8 cellular contexts compared by ENCODE assay signal in the genomic region with DNA sequence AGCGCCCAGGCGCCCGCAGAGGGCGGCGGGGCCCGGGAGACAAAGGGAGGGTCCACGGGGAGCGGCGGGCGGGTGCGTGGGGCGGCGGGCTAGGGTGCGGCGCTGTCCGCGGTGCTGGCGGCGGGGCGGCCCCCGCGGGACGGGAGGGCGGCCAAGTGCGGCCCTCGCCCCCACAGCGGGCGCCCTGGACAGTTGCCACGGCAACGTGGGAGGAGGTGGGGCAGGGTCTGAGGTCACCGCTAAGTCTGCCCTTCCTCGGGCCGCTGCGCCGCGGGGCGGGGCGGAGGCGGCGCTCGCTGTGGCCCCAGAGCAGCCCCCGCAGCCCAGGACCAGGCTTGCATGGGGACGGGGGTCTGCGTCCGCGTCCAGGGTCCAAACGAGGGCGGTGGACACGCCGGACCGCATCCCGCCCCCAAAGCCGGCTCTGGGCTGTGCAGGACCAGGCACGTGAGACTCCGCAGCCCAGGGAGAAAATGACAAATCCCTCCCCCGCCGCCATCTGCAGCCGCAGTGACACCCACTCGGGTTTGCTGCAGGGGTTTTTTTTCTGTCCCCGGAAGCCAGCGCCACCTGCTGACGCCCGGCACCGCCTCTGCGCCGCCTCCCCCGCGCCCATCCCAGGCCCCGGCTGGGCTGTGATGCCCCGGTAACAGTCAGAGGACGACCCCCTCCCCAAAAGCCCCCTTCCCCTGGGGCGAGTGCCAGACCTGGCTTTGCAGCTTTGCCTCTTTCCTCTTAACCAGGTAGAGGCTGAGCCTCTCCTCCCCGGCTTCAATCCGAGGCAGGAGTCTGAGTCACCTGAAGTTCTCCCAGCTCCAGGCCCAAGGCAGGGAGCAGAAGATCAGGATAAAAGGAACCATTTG. TPM values are rescaled to one million over a fixed set of nuclear protein-coding genes. Genes with fewer than 3 reads are reported as not detected.
DNase-seq lines count a peak whose midpoint lies in the region; ATAC-seq and TF ChIP-seq lines count a peak whose summit lies in the region.

No MANE protein-coding gene starts in this region.

- no peaks in the 10 kb centered on the region for H3K9me1 ChIP-seq in IMR-90 (ENCODE audit: insufficient read depth, low read length)

- peaks cover 10% of the 10 kb centered on the region for H3K4me1 Mint-ChIP-seq in T-helper 17 cell

- no peak overlapping the region for H2AK9ac ChIP-seq in IMR-90 (replicated peaks; ENCODE audit: low read depth, low read length, poor library complexity)

- peak overlapping the region; percentile 41 for H2AFZ ChIP-seq in IMR-90 (replicated peaks; ENCODE audit: low read length, poor library complexity)

- H3K56ac ChIP-seq in IMR-90 (ENCODE audit: extremely low read depth, insufficient read depth, low read length): no peak overlapping the region

- peak; percentile 13; the same call in 1 of the 2 replicates for TF ChIP-seq RAD21 in IMR-90 (IDR thresholded peaks at IDR 0.05; ENCODE audit: low read length)

- no peak overlapping the region for H4K8ac ChIP-seq in IMR-90 (ENCODE audit: low read depth in 2 of 2, low read length in 2 of 2)

- H3K27me3 ChIP-seq in IMR-90 (ENCODE audit: control insufficient read depth, insufficient read depth, low read length) (peaks cover 76% of the 10 kb centered on the region), iPS-20b (ENCODE audit: insufficient read depth, low read length) (peaks cover 68% of the 10 kb centered on the region)

- H3K4ac ChIP-seq in IMR-90 (ENCODE audit: low read depth, low read length): no peak overlapping the region

- H2BK120ac ChIP-seq in IMR-90 (ENCODE audit: low read depth, low read length): no peak overlapping the region

- H3K18ac ChIP-seq in IMR-90 (ENCODE audit: low read depth, low read length): no peak overlapping the region

- POLR2A ChIA-PET in GM10248 (lab: Yijun Ruan, JAX): no interaction called here
- POLR2A ChIA-PET in IMR-90 (lab: Charles Lee; ENCODE audit: unreplicated experiment): no interaction called here

- H3K27ac Mint-ChIP-seq in T-helper 17 cell: no peak overlapping the region

- H3K4me3 ChIP-seq in IMR-90 (ENCODE audit: insufficient read depth, low read depth, low read length) (no peak overlapping the region), iPS-20b (ENCODE audit: low read length) (peak overlapping the region; percentile 67; the same call in 1 of the 2 replicates)

- H3K27ac ChIP-seq in IMR-90 (ENCODE audit: insufficient read depth, low read length) (no peak overlapping the region), iPS-20b (ENCODE audit: low read length) (no peak overlapping the region)

- H3K36me3 ChIP-seq in IMR-90 (ENCODE audit: control insufficient read depth, insufficient read depth, low read length) (no peaks in the 10 kb centered on the region), iPS-20b (ENCODE audit: insufficient read depth, low read depth, low read length) (no peaks in the 10 kb centered on the region)

- TF ChIP-seq POLR2A in IMR-90 (IDR thresholded peaks at IDR 0.05; ENCODE audit: low read depth, low read length): no peak

- H3K14ac ChIP-seq in IMR-90 (replicated peaks; ENCODE audit: low read depth, low read length): no peak overlapping the region

- H3K36me3 Mint-ChIP-seq in T-helper 17 cell (ENCODE audit: low read depth): peaks cover 3% of the 10 kb centered on the region

- H2BK5ac ChIP-seq in IMR-90 (ENCODE audit: low read depth, low read length, poor library complexity, severe bottlenecking): no peak overlapping the region

- H3K9ac ChIP-seq in IMR-90 (ENCODE audit: low read depth, low read length) (no peak overlapping the region), iPS-20b (ENCODE audit: low read depth, low read length) (peak overlapping the region; percentile 41; the same call in 1 of the 2 replicates)

- H3K4me3 Mint-ChIP-seq in T-helper 17 cell: peak overlapping the region; percentile 82

- H4K91ac ChIP-seq in IMR-90 (ENCODE audit: insufficient read depth, low read depth, low read length): no peak overlapping the region

- H3K23ac ChIP-seq in IMR-90 (ENCODE audit: low read depth, low read length): no peak overlapping the region

- CTCF ChIA-PET in GM10248 (lab: Yijun Ruan, JAX) (interaction anchor here (1.1 to 2.6 kb wide), 8 partner anchors 12 to 225 kb away, joined by 3 to 15 read pairs (median 4); no protein-coding TSS in a partner anchor), IMR-90 (lab: Yijun Ruan, JAX) (no interaction called here)

- H2BK20ac ChIP-seq in IMR-90 (ENCODE audit: low read depth, low read length): no peak overlapping the region

- dilution Hi-C loops in IMR-90 (cut with HindIII; ENCODE audit: low sequenced_read_pairs, unreplicated experiment): no loop called here

- H2AK5ac ChIP-seq in IMR-90 (ENCODE audit: low read depth, low read length): no peak overlapping the region

- in situ Hi-C loops in IMR-90 (cut with MboI; ENCODE audit: low sequenced_read_pairs): no loop called here

- peak; percentile 74 for TF ChIP-seq CTCF in GM10248 (IDR thresholded peaks at IDR 0.05; ENCODE audit: control extremely low read depth, extremely low read depth, low read depth, missing control alignments)
- peak; percentile 37 for TF ChIP-seq CTCF in IMR-90 (conservative IDR thresholded peaks at IDR 0.05; ENCODE audit: low read depth, low read length)

- DNase-seq in GM10248 (ENCODE audit: extremely low spot score) (peak; percentile 86), IMR-90 (peak; percentile 4), T-helper 17 cell (peak; percentile 48 to 62 (median 54)), amygdala (lab: John Stamatoyannopoulos, UW) (peak in 43 of 56 donors; percentile 8 to 73 (median 41))
- peak; percentile 76 for DNase-seq in stimulated activated CD4-positive, alpha-beta T cell treated with anti-CD3 and anti-CD28 coated beads, Interleukin-2, amount 100 ng/mL, for 4 hours (ENCODE audit: low read depth)

- ATAC-seq in IMR-90 (ENCODE audit: low read depth) (peak; percentile 19), T-helper 17 cell (peak; percentile 82), HG02763 (IDR thresholded peaks at IDR 0.05; ENCODE audit: unreplicated experiment) (no peak), HG02884 (IDR thresholded peaks at IDR 0.05; ENCODE audit: unreplicated experiment) (no peak)

- intact Hi-C loops in IMR-90 (cut with micrococcal nuclease): no loop called here

- H3K27me3 Mint-ChIP-seq in T-helper 17 cell: peaks cover 48% of the 10 kb centered on the region

- no peak overlapping the region for H2BK15ac ChIP-seq in IMR-90 (ENCODE audit: low read depth, low read length)

- no peak overlapping the region for H3K4me2 ChIP-seq in IMR-90 (ENCODE audit: low read depth, low read length)

- no peaks in the 10 kb centered on the region for H3K9me3 ChIP-seq in IMR-90 (ENCODE audit: control insufficient read depth, insufficient read depth, low read length)
- no peaks in the 10 kb centered on the region for H3K9me3 ChIP-seq in T-helper 17 cell (ENCODE audit: control insufficient read depth, low read length, poor library complexity, severe bottlenecking)
- H3K9me3 ChIP-seq in iPS-20b (ENCODE audit: insufficient read depth, low read depth, low read length): no peaks in the 10 kb centered on the region

- no peak overlapping the region for H4K5ac ChIP-seq in IMR-90 (ENCODE audit: low read depth, low read length)

- no peaks in the 10 kb centered on the region for H3K79me1 ChIP-seq in IMR-90 (ENCODE audit: low read depth in 1 of 2, low read length in 2 of 2)

- WGBS in IMR-90 (ENCODE audit: extremely low coverage in 2 of 2, insufficient read length in 1 of 2), 2 experiments: 2% methylated on average over 45 of the region's 74 CpGs; no CpG with 5 or more reads in 1 of the 2 experiments

- H4K20me1 ChIP-seq in IMR-90 (ENCODE audit: insufficient read depth, low read length): peaks cover 15% of the 10 kb centered on the region

- no TSS peak for BruUV-seq in IMR-90 (replicated peaks; lab: Mats Ljungman, UMichigan)

- H3K4me1 ChIP-seq in IMR-90 (ENCODE audit: control insufficient read depth, insufficient read depth, low read length): no peaks in the 10 kb centered on the region
- H3K4me1 ChIP-seq in iPS-20b (ENCODE audit: insufficient read depth, low read length): peaks cover 18% of the 10 kb centered on the region; the same call in 1 of the 2 replicates

TF ChIP-seq in IMR-90, 13 proteins besides CTCF, POLR2A, EP300 and RAD21:
- peak; percentile 69 for TF ChIP-seq BHLHE40 (IDR thresholded peaks at IDR 0.05; ENCODE audit: low read depth, low read length)
- TF ChIP-seq, protein P1, sequence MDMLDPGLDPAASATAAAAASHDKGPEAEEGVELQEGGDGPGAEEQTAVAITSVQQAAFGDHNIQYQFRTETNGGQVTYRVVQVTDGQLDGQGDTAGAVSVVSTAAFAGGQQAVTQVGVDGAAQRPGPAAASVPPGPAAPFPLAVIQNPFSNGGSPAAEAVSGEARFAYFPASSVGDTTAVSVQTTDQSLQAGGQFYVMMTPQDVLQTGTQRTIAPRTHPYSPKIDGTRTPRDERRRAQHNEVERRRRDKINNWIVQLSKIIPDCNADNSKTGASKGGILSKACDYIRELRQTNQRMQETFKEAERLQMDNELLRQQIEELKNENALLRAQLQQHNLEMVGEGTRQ (IDR thresholded peaks at IDR 0.05; ENCODE audit: low read depth, low read length): no peak
- TF ChIP-seq MAFK (IDR thresholded peaks at IDR 0.05; ENCODE audit: low read depth, low read length): no peak
- TF ChIP-seq SMC3 (IDR thresholded peaks at IDR 0.05; ENCODE audit: low read depth, low read length): peak; percentile 34

RNA-seq across cellular contexts. Expression of a gene that starts 36.8 kb away (rescaled TPM):
- total RNA-seq in IMR-90 (2012; rRNA removed) (10.9 and 13.9 TPM in 2 replicates), T-helper 17 cell (10 to 100 TPM; 30.0 to 41.4 TPM)
- 21.3 and 22.6 TPM in 2 replicates for polyA plus RNA-seq in IMR-90 (2012; rRNA removed)
- polyA plus RNA-seq in IMR-90 (2012; cell fraction: cytosol; rRNA removed): 11.8 and 17.6 TPM in 2 replicates
- 28.4 and 31.6 TPM in 2 replicates for polyA plus RNA-seq in IMR-90 (2012; cell fraction: nucleus; rRNA removed; ENCODE audit: low replicate concordance)

RNA-seq across cellular contexts. Expression of a gene that starts 56.6 kb away (rescaled TPM):
- total RNA-seq in IMR-90 (2012; rRNA removed) (not detected in 2 replicates), T-helper 17 cell (not detected)
- polyA plus RNA-seq in IMR-90 (2012; rRNA removed): not detected in 2 replicates
- 0.02 TPM in 1 of 2 replicates, not detected in the other for polyA plus RNA-seq in IMR-90 (2012; cell fraction: cytosol; rRNA removed)
- polyA plus RNA-seq in IMR-90 (2012; cell fraction: nucleus; rRNA removed; ENCODE audit: low replicate concordance): not detected in 2 replicates

Comparison
In these comparisons a context has a peak if more than half of its experiments do, and no peak if none do; other contexts are left out.
1. DNase-seq: peak in every context shown above with its lines; median percentile 86 in GM10248; 76 in stimulated activated CD4-positive, alpha-beta T cell treated with anti-CD3 and anti-CD28 coated beads, Interleukin-2, amount 100 ng/mL, for 4 hours; 54 in T-helper 17 cell; 41 in amygdala; 4 in IMR-90.
2. ATAC-seq: peak in IMR-90 (single experiment) and T-helper 17 cell (single experiment); none in HG02763 (single experiment) and HG02884 (single experiment).